15 cellular contexts compared by ENCODE assay signal in genomic region chr7:75735059-75735458, GRCh38. TPM values are rescaled to one million over a fixed set of nuclear protein-coding genes. Genes with fewer than 3 reads are reported as not detected.
DNase-seq lines count a peak whose midpoint lies in the region; ATAC-seq, FAIRE-seq and TF ChIP-seq lines count a peak whose summit lies in the region.
"Had no signal": no experiment of that assay in that cellular context is flagged by ENCODE, and none has a peak within 500 bp of the region (broad histone marks: within the 10 kb centered on the region; RNA-seq: fewer than 3 reads in every experiment).

No MANE protein-coding gene starts in this region.

- no peak for FAIRE-seq in GM12878 (lab: Jason Lieb, UNC)
- no peak for FAIRE-seq in keratinocyte (lab: Jason Lieb, UNC)
- FAIRE-seq: HTR-8/SVneo had no signal

- ATAC-seq in GM12878 (no peak), HG03025 (IDR thresholded peaks at IDR 0.05; ENCODE audit: low FRiP score, unreplicated experiment) (no peak), HG03439 (IDR thresholded peaks at IDR 0.05; ENCODE audit: unreplicated experiment) (no peak)

- CTCF ChIA-PET in HEK293 (lab: Yijun Ruan, JAX), result no interaction called here
- CTCF ChIA-PET in GM12878 (lab: Yijun Ruan, JAX), result no interaction called here

- no peak for TF ChIP-seq EP300 in GM12878 (IDR thresholded peaks at IDR 0.05; ENCODE audit: borderline replicate concordance in 1 of 2, control insufficient read depth in 1 of 2, low read depth in 2 of 2, low read length in 2 of 2)

- intact Hi-C loops in GM12878 (cut with micrococcal nuclease; ENCODE audit: unreplicated experiment), result no loop called here

- H3K36me3 ChIP-seq in HEK293 (ENCODE audit: control insufficient read depth in 2 of 2, insufficient read depth in 1 of 2, low read length in 2 of 2), result no peaks in the 10 kb centered on the region
- H3K36me3 ChIP-seq in GM12878 (ENCODE audit: control insufficient read depth in 2 of 2, insufficient read depth in 2 of 2, low read length in 1 of 2), result no peaks in the 10 kb centered on the region
- H3K36me3 ChIP-seq in keratinocyte (ENCODE audit: control insufficient read depth in 2 of 2, extremely low read depth in 1 of 2, insufficient read depth in 2 of 2, low read length in 2 of 2), result no peaks in the 10 kb centered on the region
- H3K36me3 ChIP-seq: BLaER1 treated with 17β-estradiol and CSF1 and Interleukin-3, amounts not matched to agents 10 nM and 100 nM; Peyer's patch had no signal

- dilution Hi-C loops in keratinocyte (cut with MboI; ENCODE audit: extremely low pct_ligation_motif_present, low sequenced_read_pairs), result no loop called here

- no peak overlapping the region for H2AFZ ChIP-seq in GM12878 (ENCODE audit: control insufficient read depth, low read depth, low read length)
- H2AFZ ChIP-seq in keratinocyte (ENCODE audit: control insufficient read depth, low read length), result no peak overlapping the region

- TF ChIP-seq CTCF in HEK293 (tag by site-specific recombination; IDR thresholded peaks at IDR 0.05) (no peak), GM12878 (IDR thresholded peaks at IDR 0.05 in 2 of 3, conservative IDR thresholded peaks at IDR 0.05 in 1 of 3; ENCODE audit: control insufficient read depth in 2 of 3, extremely low read depth in 1 of 3, insufficient read depth in 1 of 3, low read depth in 3 of 3, low read length in 3 of 3) (no peak), keratinocyte (optimal IDR thresholded peaks at IDR 0.05 in 1 of 3, IDR thresholded peaks at IDR 0.05 in 1 of 3, conservative IDR thresholded peaks at IDR 0.05 in 1 of 3; ENCODE audit: extremely low read depth in 1 of 3, insufficient read depth in 2 of 3, low read length in 3 of 3) (no peak)

- no peaks in the 10 kb centered on the region for H3K4me1 ChIP-seq in HEK293 (ENCODE audit: control insufficient read depth, insufficient read depth, low read length)
- peaks cover 4% of the 10 kb centered on the region for H3K4me1 ChIP-seq in GM12878 (ENCODE audit: control insufficient read depth, insufficient read depth, low read length)
- H3K4me1 ChIP-seq in keratinocyte (ENCODE audit: control insufficient read depth, extremely low read depth, insufficient read depth, low read length), result peaks cover 25% of the 10 kb centered on the region

- no peak overlapping the region for H3K27ac ChIP-seq in HEK293 (ENCODE audit: extremely low read depth, low read depth, low read length)
- no peak overlapping the region for H3K27ac ChIP-seq in GM12878 (ENCODE audit: control insufficient read depth, insufficient read depth)
- H3K27ac ChIP-seq in keratinocyte (ENCODE audit: control insufficient read depth, insufficient read depth, low read length), result peak overlapping the region; percentile 32
- H3K27ac ChIP-seq in temporal lobe (ENCODE audit: low read depth, low read length), result peak overlapping the region; percentile 20
- H3K27ac ChIP-seq: BLaER1 treated with 17β-estradiol and CSF1 and Interleukin-3, amounts not matched to agents 10 nM and 100 nM; Peyer's patch had no signal

- H3K9me1 ChIP-seq in keratinocyte (ENCODE audit: control insufficient read depth, extremely low read depth, insufficient read depth, low read length), result no peaks in the 10 kb centered on the region

- H3K4me2 ChIP-seq in GM12878 (ENCODE audit: control insufficient read depth, insufficient read depth) (no peak overlapping the region), keratinocyte (ENCODE audit: control insufficient read depth, extremely low read depth, insufficient read depth, low read depth, low read length) (no peak overlapping the region)

- no peak for TF ChIP-seq RAD21 in GM12878 (IDR thresholded peaks at IDR 0.05; ENCODE audit: insufficient read depth, low read depth, low read length)

- in situ Hi-C loops in GM12878 (cut with MboI), result no loop called here

- H4K20me1 ChIP-seq in GM12878 (ENCODE audit: control insufficient read depth, insufficient read depth) (no peaks in the 10 kb centered on the region), keratinocyte (ENCODE audit: control insufficient read depth, extremely low read depth, insufficient read depth, low read length) (no peaks in the 10 kb centered on the region)

- SMC1A ChIA-PET in GM12878 (lab: Charles Lee; ENCODE audit: uncharacterized antibody, unreplicated experiment), result no interaction called here

- 61% methylated on average over 4 of the region's 4 CpGs for WGBS in GM12878 (ENCODE audit: insufficient coverage, insufficient replicate concordance, low lambda C conversion rate, missing lambda C conversion rate)

- H3K9me3 ChIP-seq in HEK293 (ENCODE audit: control insufficient read depth, insufficient read depth, low read depth, low read length), result no peaks in the 10 kb centered on the region
- H3K9me3 ChIP-seq in GM12878 (replicated peaks; ENCODE audit: control insufficient read depth, insufficient read depth, low read length), result no peaks in the 10 kb centered on the region
- no peaks in the 10 kb centered on the region for H3K9me3 ChIP-seq in keratinocyte (ENCODE audit: control insufficient read depth, low read depth, low read length)
- H3K9me3 ChIP-seq: BLaER1 treated with 17β-estradiol and CSF1 and Interleukin-3, amounts not matched to agents 10 nM and 100 nM; Peyer's patch had no signal

- RAD21 ChIA-PET in GM12878 (lab: Charles Lee; ENCODE audit: unreplicated experiment), result no interaction called here

- H3K27me3 ChIP-seq in GM12878 (replicated peaks in 1 of 2; ENCODE audit: control insufficient read depth in 2 of 2, insufficient read depth in 2 of 2, low read length in 1 of 2) (no peaks in the 10 kb centered on the region), keratinocyte (ENCODE audit: control insufficient read depth, extremely low read depth, insufficient read depth, low read length) (no peaks in the 10 kb centered on the region)
- H3K27me3 ChIP-seq: BLaER1 treated with 17β-estradiol and CSF1 and Interleukin-3, amounts not matched to agents 10 nM and 100 nM; Peyer's patch had no signal

- H3K9ac ChIP-seq in GM12878 (ENCODE audit: control insufficient read depth, insufficient read depth, low read length) (no peak overlapping the region), keratinocyte (ENCODE audit: control insufficient read depth, extremely low read depth, insufficient read depth, low read length) (no peak overlapping the region)
- H3K9ac ChIP-seq: BLaER1 treated with 17β-estradiol and CSF1 and Interleukin-3, amounts not matched to agents 10 nM and 100 nM had no signal

- H3K4me3 ChIP-seq in HEK293 (ENCODE audit: low read depth, low read length) (no peak overlapping the region), GM12878 (no peak overlapping the region), keratinocyte (ENCODE audit: control insufficient read depth in 2 of 3, extremely low read depth in 1 of 3, insufficient read depth in 2 of 3, low read depth in 1 of 3, low read length in 3 of 3) (no peak overlapping the region)
- H3K4me3 ChIP-seq: BLaER1 treated with 17β-estradiol and CSF1 and Interleukin-3, amounts not matched to agents 10 nM and 100 nM; Peyer's patch had no signal

- no peaks in the 10 kb centered on the region for H3K79me2 ChIP-seq in GM12878 (ENCODE audit: control insufficient read depth, insufficient read depth, low read length)
- no peaks in the 10 kb centered on the region for H3K79me2 ChIP-seq in keratinocyte (ENCODE audit: control insufficient read depth, insufficient read depth, low read length)

- BruUV-seq in GM12878 (replicated peaks; lab: Mats Ljungman, UMichigan), result TSS peak; percentile 53

- TF ChIP-seq POLR2A in GM12878 (IDR thresholded peaks at IDR 0.05; ENCODE audit: low read depth, low read length), result no peak

- POLR2A ChIA-PET in HEK293 (lab: Yijun Ruan, JAX), result no interaction called here
- POLR2A ChIA-PET in GM12878 (lab: Charles Lee), result interaction anchor here (0.5 to 1.3 kb wide), 2 partner anchors 11 to 509 kb away, joined by 3 to 5 read pairs; no protein-coding TSS in a partner anchor

- DNase-seq in GM12878 (ENCODE audit: low read depth, low spot score), result no peak
- DNase-seq in keratinocyte (ENCODE audit: low read depth, low spot score), result no peak
- no peak for DNase-seq in hypothalamus (lab: John Stamatoyannopoulos, UW)
- DNase-seq: COR-L47, KG1, NCI-H1092 treated with DMSO at 0.1 percent for 48 hours, NCI-H187, Peyer's patch, Right ventricle myocardium superior had no signal

RNA-seq across cellular contexts. Expression of gene HIP1, which starts 3.7 kb away (rescaled TPM):
- total RNA-seq in GM12878 (2013; cell fraction: nucleolus; rRNA removed), result 7.2 and 8.1 TPM in 2 replicates
- total RNA-seq in GM12878 (2014; rRNA removed), result 4.0 and 5.0 TPM in 2 replicates
- 3.9 and 4.2 TPM in 2 replicates for total RNA-seq in GM12878 (2014; rRNA removed; fragmentation: Illumina TruSeq; extraction: Trizol)
- total RNA-seq in GM12878 (2021), result 6.6 and 9.7 TPM in 2 replicates
- polyA plus RNA-seq in GM12878 (2011; ENCODE audit: low read depth), result 0.84 TPM
- polyA plus RNA-seq in GM12878 (2011; rRNA removed), result 1.8 and 2.5 TPM in 2 replicates
- polyA plus RNA-seq in GM12878 (2011; cell fraction: cytosol; rRNA removed), result 2.4 and 3.0 TPM in 2 replicates
- 1.5 and 1.9 TPM in 2 replicates for polyA plus RNA-seq in GM12878 (2011; cell fraction: nucleus; rRNA removed)
- 1.7 and 2.3 TPM in 2 replicates for polyA plus RNA-seq in GM12878 (2012)
- polyA plus RNA-seq in GM12878 (2014; fragmentation: Illumina TruSeq; extraction: Trizol), result 5.1 and 6.0 TPM in 2 replicates
- polyA plus RNA-seq in GM12878 (2014; fragmentation: Nextera tagmentation; extraction: Ambion mirVana), result 1 to 10 TPM; 1.2 to 1.5 TPM
- 4.7 and 6.0 TPM in 2 replicates for polyA plus RNA-seq in GM12878 (2014; rRNA removed)
- 1 to 10 TPM; 1.2 to 2.4 TPM for polyA plus RNA-seq in GM12878 (2016; fragmentation: Nextera tagmentation; extraction: Ambion mirVana)
- polyA minus RNA-seq in GM12878 (2011; rRNA and poly(A)+ RNA removed), result 5.0 and 5.9 TPM in 2 replicates
- 1.7 and 2.5 TPM in 2 replicates for polyA minus RNA-seq in GM12878 (2011; cell fraction: cytosol; rRNA and poly(A)+ RNA removed)
- polyA minus RNA-seq in GM12878 (2011; cell fraction: nucleus; rRNA and poly(A)+ RNA removed), result 2.2 and 3.9 TPM in 2 replicates
- polyA plus RNA-seq in keratinocyte, result 5.0 to 6.9 TPM (median 5.3 TPM) in 3 replicates
- polyA plus RNA-seq in keratinocyte (2011; ENCODE audit: low read depth), result 4.0 TPM
- 5.3 and 5.5 TPM in 2 replicates for polyA plus RNA-seq in keratinocyte (2011; cell fraction: cytosol; rRNA removed)
- polyA plus RNA-seq in keratinocyte (2011; cell fraction: nucleus; rRNA removed), result 9.0 and 10.3 TPM in 2 replicates
- polyA plus RNA-seq in keratinocyte (2012; ENCODE audit: low replicate concordance), result 1.7 and 5.5 TPM in 2 replicates
- polyA minus RNA-seq in keratinocyte, result 9.5 to 13.5 TPM (median 10.6 TPM) in 3 replicates
- polyA minus RNA-seq in keratinocyte (2011; cell fraction: cytosol; rRNA and poly(A)+ RNA removed), result 8.4 TPM
- 5.9 and 14.0 TPM in 2 replicates for polyA minus RNA-seq in keratinocyte (2011; cell fraction: nucleus; rRNA and poly(A)+ RNA removed)
- 17.9 TPM for total RNA-seq in temporal lobe

RNA-seq across cellular contexts. Expression of gene CCL26, which starts 37.0 kb away (rescaled TPM):
- not detected in 2 replicates for total RNA-seq in GM12878 (2013; cell fraction: nucleolus; rRNA removed)
- total RNA-seq in GM12878 (2014; rRNA removed) (not detected in 2 replicates), GM12878 (2014; rRNA removed; fragmentation: Illumina TruSeq; extraction: Trizol) (not detected in 2 replicates), GM12878 (2021) (not detected in 2 replicates), temporal lobe (not detected)
- polyA plus RNA-seq in GM12878 (2011; ENCODE audit: low read depth), result not detected
- polyA plus RNA-seq in GM12878 (2011; rRNA removed) (not detected in 2 replicates), GM12878 (2014; fragmentation: Illumina TruSeq; extraction: Trizol) (not detected in 2 replicates), GM12878 (2014; fragmentation: Nextera tagmentation; extraction: Ambion mirVana) (not detected), GM12878 (2014; rRNA removed) (not detected in 2 replicates), GM12878 (2016; fragmentation: Nextera tagmentation; extraction: Ambion mirVana) (not detected), keratinocyte (0.20 TPM in 1 of 3 replicates, not detected in the others)
- not detected in 2 replicates for polyA plus RNA-seq in GM12878 (2011; cell fraction: cytosol; rRNA removed)
- polyA plus RNA-seq in GM12878 (2011; cell fraction: nucleus; rRNA removed), result not detected in 2 replicates
- not detected in 2 replicates for polyA plus RNA-seq in GM12878 (2012)
- not detected in 2 replicates for polyA minus RNA-seq in GM12878 (2011; rRNA and poly(A)+ RNA removed)
- not detected in 2 replicates for polyA minus RNA-seq in GM12878 (2011; cell fraction: cytosol; rRNA and poly(A)+ RNA removed)
- not detected in 2 replicates for polyA minus RNA-seq in GM12878 (2011; cell fraction: nucleus; rRNA and poly(A)+ RNA removed)
- polyA plus RNA-seq in keratinocyte (2011; ENCODE audit: low read depth), result not detected
- polyA plus RNA-seq in keratinocyte (2011; cell fraction: cytosol; rRNA removed), result not detected in 2 replicates
- polyA plus RNA-seq in keratinocyte (2011; cell fraction: nucleus; rRNA removed), result 0.71 TPM in 1 of 2 replicates, not detected in the other
- polyA plus RNA-seq in keratinocyte (2012; ENCODE audit: low replicate concordance), result not detected in 2 replicates
- not detected in 3 replicates for polyA minus RNA-seq in keratinocyte
- not detected for polyA minus RNA-seq in keratinocyte (2011; cell fraction: cytosol; rRNA and poly(A)+ RNA removed)
- polyA minus RNA-seq in keratinocyte (2011; cell fraction: nucleus; rRNA and poly(A)+ RNA removed), result not detected in 2 replicates
- total RNA-seq: Peyer's patch, Right ventricle myocardium superior had no signal

Comparison
In these comparisons a context has a peak if more than half of its experiments do, and no peak if none do; other contexts are left out.
1. H3K27ac ChIP-seq: peak in keratinocyte (single experiment) and temporal lobe (single experiment); none in HEK293 (single experiment) and GM12878 (single experiment).